In the genomic region with DNA sequence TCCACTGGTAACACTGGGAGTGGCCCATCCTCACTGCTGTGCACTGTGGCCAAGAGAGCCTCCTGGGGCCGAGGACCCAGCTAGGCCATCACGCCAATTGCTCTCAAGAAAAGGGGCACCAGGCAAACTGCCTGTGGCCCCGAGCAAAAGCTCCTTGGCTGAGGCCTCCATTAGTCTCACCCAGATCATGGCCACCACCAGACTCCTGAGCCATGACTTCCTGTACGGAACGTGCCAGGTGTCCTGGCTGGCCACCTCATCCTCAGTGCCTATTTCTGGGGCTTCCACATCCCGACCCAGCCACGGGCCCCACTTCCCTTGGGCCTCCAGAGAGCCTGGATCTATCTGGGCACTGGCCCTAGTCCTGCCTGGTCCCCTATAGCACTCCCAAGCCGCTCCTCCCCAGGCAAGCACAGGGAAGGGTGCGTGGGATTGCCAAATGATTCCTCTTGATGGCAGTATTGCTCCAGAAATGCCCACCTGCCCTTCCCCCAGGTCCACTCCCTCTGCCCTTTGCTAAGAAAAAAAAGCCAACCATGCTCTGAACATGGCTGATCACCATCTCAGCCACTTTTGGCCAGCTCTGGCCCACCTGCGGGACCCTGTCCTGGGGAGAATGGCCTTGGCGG, we compare ENCODE assay signal across 13 cellular contexts.
A peak's percentile ranks its signal among the peaks of the same experiment; 100 is the strongest.
DNase-seq lines count a peak whose midpoint lies in the region; ATAC-seq and TF ChIP-seq lines count a peak whose summit lies in the region.
"Had no signal": no experiment of that assay in that cellular context is flagged by ENCODE, and none has a peak within 500 bp of the region (broad histone marks: within the 10 kb centered on the region; RNA-seq: fewer than 3 reads in every experiment).

No MANE protein-coding gene starts in this region.

- no peak overlapping the region for H3K4me3 ChIP-seq in HEK293 (ENCODE audit: low read depth, low read length)
- no peak overlapping the region for H3K4me3 ChIP-seq in foreskin fibroblast (ENCODE audit: low read depth in 1 of 2, low read length in 2 of 2)
- H3K4me3 ChIP-seq: smooth muscle cell had no signal

- ATAC-seq in HG02938 (IDR thresholded peaks at IDR 0.05; ENCODE audit: unreplicated experiment): no peak

- H3K36me3 ChIP-seq in HEK293 (ENCODE audit: control insufficient read depth in 2 of 2, insufficient read depth in 1 of 2, low read length in 2 of 2): no peaks in the 10 kb centered on the region

- TF ChIP-seq CTCF in HEK293 (tag by site-specific recombination; IDR thresholded peaks at IDR 0.05) (peak; percentile 91), foreskin fibroblast (IDR thresholded peaks at IDR 0.05; ENCODE audit: low read depth, low read length) (no peak)

- no peaks in the 10 kb centered on the region for H3K9me3 ChIP-seq in HEK293 (ENCODE audit: control insufficient read depth, insufficient read depth, low read depth, low read length)

- CTCF ChIA-PET in HEK293 (lab: Yijun Ruan, JAX): interaction anchor here (0.6 to 1.4 kb wide), 2 partner anchors 81 to 580 kb away, joined by 3 read pairs; no protein-coding TSS in a partner anchor

- no peaks in the 10 kb centered on the region for H3K4me1 ChIP-seq in HEK293 (ENCODE audit: control insufficient read depth, insufficient read depth, low read length)

- POLR2A ChIA-PET in HEK293 (lab: Yijun Ruan, JAX): no interaction called here

- DNase-seq in DMS153 (lab: John Stamatoyannopoulos, UW) (peak; percentile 19), NCI-H69 (lab: John Stamatoyannopoulos, UW) (peak; percentile 37), islet precursor cell (peak; percentile 64), NCI-H774 (lab: John Stamatoyannopoulos, UW) (no peak), foreskin fibroblast (no peak)
- no peak for DNase-seq in stimulated activated CD4-positive, alpha-beta T cell treated with anti-CD3 and anti-CD28 coated beads, Interleukin-2, amount 100 ng/mL, for 24 hours
- DNase-seq: activated CD4-positive, alpha-beta memory T cell treated with anti-CD3 and anti-CD28 coated beads, Interleukin-2, amount 10 ng/mL, durations not matched to agents 7 days and 5 days; activated naive CD8-positive, alpha-beta T cell treated with anti-CD3 and anti-CD28 coated beads, Interleukin-2, amount 10 ng/mL, durations not matched to agents 7 days and 5 days; effector memory CD4-positive, alpha-beta T cell; NCI-H1048 had no signal

- no peak overlapping the region for H3K27ac ChIP-seq in HEK293 (ENCODE audit: extremely low read depth, low read depth, low read length)

TF ChIP-seq in HEK293, 187 proteins besides CTCF, POLR2A, EP300 and RAD21 (continues in another document):
- TF ChIP-seq, protein P1, sequence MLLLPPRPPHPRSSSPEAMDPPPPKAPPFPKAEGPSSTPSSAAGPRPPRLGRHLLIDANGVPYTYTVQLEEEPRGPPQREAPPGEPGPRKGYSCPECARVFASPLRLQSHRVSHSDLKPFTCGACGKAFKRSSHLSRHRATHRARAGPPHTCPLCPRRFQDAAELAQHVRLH (tag by site-specific recombination; IDR thresholded peaks at IDR 0.05): 0 out of 2 replicates have a peak, but pooled peaks have one; percentile 31
- TF ChIP-seq, protein P2, sequence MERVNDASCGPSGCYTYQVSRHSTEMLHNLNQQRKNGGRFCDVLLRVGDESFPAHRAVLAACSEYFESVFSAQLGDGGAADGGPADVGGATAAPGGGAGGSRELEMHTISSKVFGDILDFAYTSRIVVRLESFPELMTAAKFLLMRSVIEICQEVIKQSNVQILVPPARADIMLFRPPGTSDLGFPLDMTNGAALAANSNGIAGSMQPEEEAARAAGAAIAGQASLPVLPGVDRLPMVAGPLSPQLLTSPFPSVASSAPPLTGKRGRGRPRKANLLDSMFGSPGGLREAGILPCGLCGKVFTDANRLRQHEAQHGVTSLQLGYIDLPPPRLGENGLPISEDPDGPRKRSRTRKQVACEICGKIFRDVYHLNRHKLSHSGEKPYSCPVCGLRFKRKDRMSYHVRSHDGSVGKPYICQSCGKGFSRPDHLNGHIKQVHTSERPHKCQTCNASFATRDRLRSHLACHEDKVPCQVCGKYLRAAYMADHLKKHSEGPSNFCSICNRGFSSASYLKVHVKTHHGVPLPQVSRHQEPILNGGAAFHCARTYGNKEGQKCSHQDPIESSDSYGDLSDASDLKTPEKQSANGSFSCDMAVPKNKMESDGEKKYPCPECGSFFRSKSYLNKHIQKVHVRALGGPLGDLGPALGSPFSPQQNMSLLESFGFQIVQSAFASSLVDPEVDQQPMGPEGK (tag by site-specific recombination; IDR thresholded peaks at IDR 0.05): peak; percentile 42; the same call in 1 of the 2 replicates
- TF ChIP-seq, protein P3, sequence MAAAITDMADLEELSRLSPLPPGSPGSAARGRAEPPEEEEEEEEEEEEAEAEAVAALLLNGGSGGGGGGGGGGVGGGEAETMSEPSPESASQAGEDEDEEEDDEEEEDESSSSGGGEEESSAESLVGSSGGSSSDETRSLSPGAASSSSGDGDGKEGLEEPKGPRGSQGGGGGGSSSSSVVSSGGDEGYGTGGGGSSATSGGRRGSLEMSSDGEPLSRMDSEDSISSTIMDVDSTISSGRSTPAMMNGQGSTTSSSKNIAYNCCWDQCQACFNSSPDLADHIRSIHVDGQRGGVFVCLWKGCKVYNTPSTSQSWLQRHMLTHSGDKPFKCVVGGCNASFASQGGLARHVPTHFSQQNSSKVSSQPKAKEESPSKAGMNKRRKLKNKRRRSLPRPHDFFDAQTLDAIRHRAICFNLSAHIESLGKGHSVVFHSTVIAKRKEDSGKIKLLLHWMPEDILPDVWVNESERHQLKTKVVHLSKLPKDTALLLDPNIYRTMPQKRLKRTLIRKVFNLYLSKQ (tag by site-specific recombination; IDR thresholded peaks at IDR 0.05; ENCODE audit: borderline replicate concordance): 0 out of 2 replicates have a peak, but pooled peaks have one; percentile 17
- TF ChIP-seq, protein P4, sequence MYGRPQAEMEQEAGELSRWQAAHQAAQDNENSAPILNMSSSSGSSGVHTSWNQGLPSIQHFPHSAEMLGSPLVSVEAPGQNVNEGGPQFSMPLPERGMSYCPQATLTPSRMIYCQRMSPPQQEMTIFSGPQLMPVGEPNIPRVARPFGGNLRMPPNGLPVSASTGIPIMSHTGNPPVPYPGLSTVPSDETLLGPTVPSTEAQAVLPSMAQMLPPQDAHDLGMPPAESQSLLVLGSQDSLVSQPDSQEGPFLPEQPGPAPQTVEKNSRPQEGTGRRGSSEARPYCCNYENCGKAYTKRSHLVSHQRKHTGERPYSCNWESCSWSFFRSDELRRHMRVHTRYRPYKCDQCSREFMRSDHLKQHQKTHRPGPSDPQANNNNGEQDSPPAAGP (tag by site-specific recombination; IDR thresholded peaks at IDR 0.05): 0 out of 2 replicates have a peak, but pooled peaks have one; percentile 34
- 0 out of 2 replicates have a peak, but pooled peaks have one; percentile 11 for TF ChIP-seq EGR2 (tag by site-specific recombination; IDR thresholded peaks at IDR 0.05; ENCODE audit: low read depth)
- TF ChIP-seq YY1 (tag by site-specific recombination; IDR thresholded peaks at IDR 0.05): peak; percentile 67
- TF ChIP-seq, protein P5, sequence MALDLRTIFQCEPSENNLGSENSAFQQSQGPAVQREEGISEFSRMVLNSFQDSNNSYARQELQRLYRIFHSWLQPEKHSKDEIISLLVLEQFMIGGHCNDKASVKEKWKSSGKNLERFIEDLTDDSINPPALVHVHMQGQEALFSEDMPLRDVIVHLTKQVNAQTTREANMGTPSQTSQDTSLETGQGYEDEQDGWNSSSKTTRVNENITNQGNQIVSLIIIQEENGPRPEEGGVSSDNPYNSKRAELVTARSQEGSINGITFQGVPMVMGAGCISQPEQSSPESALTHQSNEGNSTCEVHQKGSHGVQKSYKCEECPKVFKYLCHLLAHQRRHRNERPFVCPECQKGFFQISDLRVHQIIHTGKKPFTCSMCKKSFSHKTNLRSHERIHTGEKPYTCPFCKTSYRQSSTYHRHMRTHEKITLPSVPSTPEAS (tag by site-specific recombination; IDR thresholded peaks at IDR 0.05): peak; percentile 33; the same call in 1 of the 2 replicates
- TF ChIP-seq ZNF341 (tag by site-specific recombination; IDR thresholded peaks at IDR 0.05; ENCODE audit: low read depth): peak; percentile 41; the same call in 1 of the 2 replicates
- no peak for TF ChIP-seq ZNF660 (tag by site-specific recombination; IDR thresholded peaks at IDR 0.05)
- 0 out of 2 replicates have a peak, but pooled peaks have one; percentile 17 for TF ChIP-seq ZFHX2 (tag by site-specific recombination; conservative IDR thresholded peaks at IDR 0.05)
- TF ChIP-seq ZNF791 (tag by site-specific recombination; IDR thresholded peaks at IDR 0.05): no peak
- TF ChIP-seq SP7 (tag by site-specific recombination; IDR thresholded peaks at IDR 0.05): no peak
- peak; percentile 69; the same call in 1 of the 2 replicates for TF ChIP-seq YY2 (tag by site-specific recombination; IDR thresholded peaks at IDR 0.05)
- 0 out of 2 replicates have a peak, but pooled peaks have one; percentile 28 for TF ChIP-seq ZNF223 (tag by site-specific recombination; IDR thresholded peaks at IDR 0.05)
- peak; percentile 99 for TF ChIP-seq ZNF654 (tag by site-specific recombination; IDR thresholded peaks at IDR 0.05; ENCODE audit: low read depth)
- peak; percentile 43; the same call in 1 of the 2 replicates for TF ChIP-seq ZXDB (tag by site-specific recombination; IDR thresholded peaks at IDR 0.05)
- TF ChIP-seq KLF7 (tag by site-specific recombination; IDR thresholded peaks at IDR 0.05; ENCODE audit: borderline replicate concordance): no peak
- TF ChIP-seq ZNF610 (tag by site-specific recombination; IDR thresholded peaks at IDR 0.05; ENCODE audit: borderline replicate concordance): peak; percentile 54; the same call in 1 of the 2 replicates
- TF ChIP-seq ZNF266 (tag by site-specific recombination; IDR thresholded peaks at IDR 0.05; ENCODE audit: low read depth): no peak
- TF ChIP-seq, protein P6, sequence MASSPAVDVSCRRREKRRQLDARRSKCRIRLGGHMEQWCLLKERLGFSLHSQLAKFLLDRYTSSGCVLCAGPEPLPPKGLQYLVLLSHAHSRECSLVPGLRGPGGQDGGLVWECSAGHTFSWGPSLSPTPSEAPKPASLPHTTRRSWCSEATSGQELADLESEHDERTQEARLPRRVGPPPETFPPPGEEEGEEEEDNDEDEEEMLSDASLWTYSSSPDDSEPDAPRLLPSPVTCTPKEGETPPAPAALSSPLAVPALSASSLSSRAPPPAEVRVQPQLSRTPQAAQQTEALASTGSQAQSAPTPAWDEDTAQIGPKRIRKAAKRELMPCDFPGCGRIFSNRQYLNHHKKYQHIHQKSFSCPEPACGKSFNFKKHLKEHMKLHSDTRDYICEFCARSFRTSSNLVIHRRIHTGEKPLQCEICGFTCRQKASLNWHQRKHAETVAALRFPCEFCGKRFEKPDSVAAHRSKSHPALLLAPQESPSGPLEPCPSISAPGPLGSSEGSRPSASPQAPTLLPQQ (tag by site-specific recombination; IDR thresholded peaks at IDR 0.05): peak; percentile 61
- TF ChIP-seq ZBTB8A (tag by site-specific recombination; IDR thresholded peaks at IDR 0.05): 0 out of 2 replicates have a peak, but pooled peaks have one; percentile 21
- TF ChIP-seq ZIC2 (tag by site-specific recombination; IDR thresholded peaks at IDR 0.05): 0 out of 2 replicates have a peak, but pooled peaks have one; percentile 35

Comparison
In these comparisons a context has a peak if more than half of its experiments do, and no peak if none do; other contexts are left out.
1. DNase-seq: peak in DMS153 (single experiment), NCI-H69 (single experiment) and islet precursor cell (single experiment); none in NCI-H774 (single experiment), stimulated activated CD4-positive, alpha-beta T cell treated with anti-CD3 and anti-CD28 coated beads, Interleukin-2, amount 100 ng/mL, for 24 hours (0 of 2) and foreskin fibroblast (0 of 2).